Comparison of ENCODE assay signal across 6 cellular contexts in genomic region chr2:122219504-122219903, GRCh38.
"Had no signal": no experiment of that assay in that cellular context is flagged by ENCODE, and none has a peak within 500 bp of the region (broad histone marks: within the 10 kb centered on the region; RNA-seq: fewer than 3 reads in every experiment).

No MANE protein-coding gene starts in this region.

- H3K9ac ChIP-seq: KMS-11 had no signal

- H3K27ac ChIP-seq: HL-60, KMS-11 had no signal

- H3K4me2 ChIP-seq: KMS-11 had no signal

- FAIRE-seq: HTR-8/SVneo had no signal

- DNase-seq: IMR-90, KBM-7, KG1 had no signal
